In the genomic region with DNA sequence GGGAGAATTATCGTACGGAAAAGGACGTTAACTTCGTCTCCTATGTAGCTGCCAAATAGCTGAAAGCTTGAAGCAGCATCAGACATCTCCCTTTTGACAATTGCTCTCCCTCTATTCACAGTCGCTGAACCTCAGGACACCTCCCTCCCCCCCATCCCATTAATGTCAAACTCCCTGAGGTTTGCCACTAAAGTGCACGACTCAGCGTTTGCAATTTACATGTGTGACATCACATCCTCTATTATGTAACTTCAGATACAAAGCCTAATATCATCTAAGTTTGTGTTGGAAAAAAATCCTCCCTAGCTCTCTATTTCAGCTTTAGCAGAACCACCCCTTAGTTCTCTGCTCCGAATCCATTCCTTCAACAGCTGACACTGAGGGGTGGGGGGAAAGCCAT, we compare ENCODE assay signal across 12 cellular contexts. TPM values are rescaled to one million over a fixed set of nuclear protein-coding genes. Genes with fewer than 3 reads are reported as not detected.
DNase-seq lines count a peak whose midpoint lies in the region; ATAC-seq and TF ChIP-seq lines count a peak whose summit lies in the region.
"Had no signal": no experiment of that assay in that cellular context is flagged by ENCODE, and none has a peak within 500 bp of the region (broad histone marks: within the 10 kb centered on the region; RNA-seq: fewer than 3 reads in every experiment).

No MANE protein-coding gene starts in this region.

- H3K4me1 ChIP-seq in CD8-positive, alpha-beta T cell (ENCODE audit: insufficient read depth, low read length) = peaks cover 22% of the 10 kb centered on the region
- H3K4me1 ChIP-seq in mesenchymal stem cell (ENCODE audit: control insufficient read depth, insufficient read depth, low read depth, low read length) (peaks cover 12% of the 10 kb centered on the region), OCI-LY7 (ENCODE audit: insufficient read depth, low read length, poor library complexity, severe bottlenecking) (peaks cover 14% of the 10 kb centered on the region), GM23338 (ENCODE audit: insufficient read depth) (peaks cover 13% of the 10 kb centered on the region)
- H3K4me1 ChIP-seq: thyroid gland had no signal

- WGBS in mesenchymal stem cell = 44% methylated on average over 7 of the region's 8 CpGs

- no peak overlapping the region for H4K8ac ChIP-seq in mesenchymal stem cell (ENCODE audit: low read length)

- no peak overlapping the region for H2AK5ac ChIP-seq in mesenchymal stem cell (ENCODE audit: low read length, severe bottlenecking)

- DNase-seq in CD8-positive, alpha-beta T cell = peak in 3 of 7 experiments; percentile 17 to 63 (median 41)
- DNase-seq in mesenchymal stem cell = no peak
- DNase-seq in OCI-LY7 (ENCODE audit: low spot score) = no peak
- DNase-seq in DMS114 treated with DMSO at 0.1 percent for 48 hours (lab: John Stamatoyannopoulos, UW; ENCODE audit: unreplicated experiment) = no peak
- no peak for DNase-seq in GM23338 (ENCODE audit: low spot score)
- DNase-seq: activated CD8-positive, alpha-beta memory T cell treated with anti-CD3 and anti-CD28 coated beads, Interleukin-2, amount 50 U/mL, for 48 hours; mucosa of descending colon; NCI-H345; thyroid gland had no signal

- no peak for TF ChIP-seq CTCF in 22Rv1 (IDR thresholded peaks at IDR 0.05)
- TF ChIP-seq CTCF in CD8-positive, alpha-beta T cell (IDR thresholded peaks at IDR 0.05) = no peak
- no peak for TF ChIP-seq CTCF in brain (conservative IDR thresholded peaks at IDR 0.05)
- TF ChIP-seq CTCF in OCI-LY7 (conservative IDR thresholded peaks at IDR 0.05; ENCODE audit: low read length) = no peak
- TF ChIP-seq CTCF in GM23338 (conservative IDR thresholded peaks at IDR 0.05; ENCODE audit: low read depth in 2 of 2) = no peak

- H3K27ac Mint-ChIP-seq in CD8-positive, alpha-beta T cell = peak overlapping the region; percentile 76
- H3K27ac Mint-ChIP-seq in brain (no peak overlapping the region), GM23338 (no peak overlapping the region)

- H2AFZ ChIP-seq in mesenchymal stem cell (ENCODE audit: low read depth, low read length) (no peak overlapping the region), OCI-LY7 (ENCODE audit: low read length) (no peak overlapping the region), GM23338 (no peak overlapping the region)

- no peak for ATAC-seq in CD8-positive, alpha-beta T cell
- ATAC-seq in HG03354 (IDR thresholded peaks at IDR 0.05; ENCODE audit: poor library complexity, severe bottlenecking, unreplicated experiment) (no peak), GM23338 (no peak)
- ATAC-seq: mucosa of descending colon had no signal

- H3K27me3 Mint-ChIP-seq in CD8-positive, alpha-beta T cell (ENCODE audit: low read depth) = no peaks in the 10 kb centered on the region
- H3K27me3 Mint-ChIP-seq in brain (peaks cover 77% of the 10 kb centered on the region), GM23338 (ENCODE audit: insufficient read depth, low read depth, poor library complexity) (peaks cover 33% of the 10 kb centered on the region)

- H4K91ac ChIP-seq in mesenchymal stem cell (ENCODE audit: low read length) = no peak overlapping the region

- intact Hi-C loops in CD8-positive, alpha-beta T cell (cut with DNase I, micrococcal nuclease) = loop anchor here (5.0 to 10.0 kb wide), 3 partner anchors 765 to 1923 kb away; a partner anchor contains a TSS
- intact Hi-C loops in OCI-LY7 (cut with micrococcal nuclease; ENCODE audit: unreplicated experiment) = no loop called here

- no peaks in the 10 kb centered on the region for H3F3A ChIP-seq in GM23338 (replicated peaks; ENCODE audit: low read depth)

- no peak overlapping the region for H3K14ac ChIP-seq in mesenchymal stem cell (ENCODE audit: low read length in 2 of 2)

- no peaks in the 10 kb centered on the region for H3K27me3 ChIP-seq in CD8-positive, alpha-beta T cell (ENCODE audit: insufficient read depth, low read length)
- H3K27me3 ChIP-seq in mesenchymal stem cell (ENCODE audit: control insufficient read depth in 1 of 2, insufficient read depth in 1 of 2, low read length in 2 of 2) (peaks cover 0 to 5% of the 10 kb centered on the region in 2 experiments), GM23338 (ENCODE audit: insufficient read depth) (peaks cover 39% of the 10 kb centered on the region)
- H3K27me3 ChIP-seq: thyroid gland had no signal

- H4K20me1 ChIP-seq in OCI-LY7 (ENCODE audit: insufficient read depth, low read length) (no peaks in the 10 kb centered on the region), GM23338 (replicated peaks; ENCODE audit: insufficient read depth) (no peaks in the 10 kb centered on the region)

- peaks cover 27% of the 10 kb centered on the region for H3K4me1 Mint-ChIP-seq in CD8-positive, alpha-beta T cell (ENCODE audit: low read depth)
- H3K4me1 Mint-ChIP-seq in brain (peaks cover 13% of the 10 kb centered on the region), GM23338 (peaks cover 4% of the 10 kb centered on the region; the same call in 2 of the 3 replicates)

- H3K4me3 Mint-ChIP-seq in CD8-positive, alpha-beta T cell = peak overlapping the region; percentile 50
- H3K4me3 Mint-ChIP-seq in brain (peak overlapping the region in 4 of 5 experiments; percentile 9 to 75 (median 54)), GM23338 (no peak overlapping the region)

- no peaks in the 10 kb centered on the region for H3K36me3 ChIP-seq in CD8-positive, alpha-beta T cell (ENCODE audit: insufficient read depth, low read length)
- H3K36me3 ChIP-seq in mesenchymal stem cell (ENCODE audit: control insufficient read depth in 1 of 2, insufficient read depth in 2 of 2, low read depth in 1 of 2, low read length in 2 of 2) (peaks cover 0 to 2% of the 10 kb centered on the region in 2 experiments), OCI-LY7 (ENCODE audit: insufficient read depth, low read length) (no peaks in the 10 kb centered on the region), GM23338 (ENCODE audit: insufficient read depth) (no peaks in the 10 kb centered on the region)
- H3K36me3 ChIP-seq: thyroid gland had no signal

- peak overlapping the region; percentile 29; the same call in 1 of the 2 replicates for H3K27ac ChIP-seq in 22Rv1
- H3K27ac ChIP-seq in CD8-positive, alpha-beta T cell (ENCODE audit: low read depth, low read length) = peak overlapping the region; percentile 14
- no peak overlapping the region for H3K27ac ChIP-seq in mesenchymal stem cell (ENCODE audit: low read length, poor library complexity, severe bottlenecking)
- no peak overlapping the region for H3K27ac ChIP-seq in OCI-LY7 (ENCODE audit: low read depth, low read length, poor library complexity, severe bottlenecking)
- H3K27ac ChIP-seq in GM23338 (ENCODE audit: low read depth) = no peak overlapping the region

- no peak overlapping the region for H2BK12ac ChIP-seq in mesenchymal stem cell (ENCODE audit: low read length in 2 of 2)

- peaks cover 6% of the 10 kb centered on the region for H3K79me1 ChIP-seq in mesenchymal stem cell (replicated peaks; ENCODE audit: low read length, poor library complexity, severe bottlenecking)

- no peak overlapping the region for H3K18ac ChIP-seq in mesenchymal stem cell (ENCODE audit: low read depth in 1 of 2, low read length in 2 of 2)

- no peak overlapping the region for H3K4ac ChIP-seq in mesenchymal stem cell (ENCODE audit: low read depth in 1 of 2, low read length in 2 of 2)

- H3K4me2 ChIP-seq in mesenchymal stem cell (ENCODE audit: low read length, poor library complexity, severe bottlenecking) (no peak overlapping the region), OCI-LY7 (ENCODE audit: low read length) (no peak overlapping the region), GM23338 (no peak overlapping the region)

- no peak overlapping the region for H2BK15ac ChIP-seq in mesenchymal stem cell (ENCODE audit: low read depth, poor library complexity, severe bottlenecking)

- H3K23ac ChIP-seq in mesenchymal stem cell (ENCODE audit: low read length in 2 of 2) = no peak overlapping the region

- H3K79me2 ChIP-seq in OCI-LY7 (ENCODE audit: insufficient read depth, low read depth, low read length) (no peaks in the 10 kb centered on the region), GM23338 (replicated peaks; ENCODE audit: insufficient read depth) (no peaks in the 10 kb centered on the region)

- H3K9me2 ChIP-seq in OCI-LY7 (ENCODE audit: insufficient read depth, low read length) (no peaks in the 10 kb centered on the region), GM23338 (ENCODE audit: insufficient read depth) (no peaks in the 10 kb centered on the region)

- H3K9me3 ChIP-seq in CD8-positive, alpha-beta T cell (ENCODE audit: low read length) = no peaks in the 10 kb centered on the region
- H3K9me3 ChIP-seq in mesenchymal stem cell (ENCODE audit: control insufficient read depth, low read length) (no peaks in the 10 kb centered on the region), OCI-LY7 (ENCODE audit: low read length) (no peaks in the 10 kb centered on the region)
- H3K9me3 ChIP-seq: mucosa of descending colon, thyroid gland had no signal

- H3K9ac ChIP-seq in mesenchymal stem cell (ENCODE audit: low read length) = peak overlapping the region; percentile 63

- H3K4me3 ChIP-seq in CD8-positive, alpha-beta T cell (ENCODE audit: low read depth, low read length) = no peak overlapping the region
- H3K4me3 ChIP-seq in mesenchymal stem cell (ENCODE audit: insufficient read depth in 1 of 2, low read depth in 1 of 2, low read length in 2 of 2) (peak overlapping the region in 1 of 2 experiments; percentile 73), OCI-LY7 (ENCODE audit: low read depth, low read length, poor library complexity, severe bottlenecking) (no peak overlapping the region), GM23338 (no peak overlapping the region)
- H3K4me3 ChIP-seq: mucosa of descending colon, thyroid gland had no signal

- BruUV-seq in OCI-LY7 (replicated peaks; lab: Mats Ljungman, UMichigan) = no TSS peak

- no peaks in the 10 kb centered on the region for H3K9me3 Mint-ChIP-seq in CD8-positive, alpha-beta T cell
- H3K9me3 Mint-ChIP-seq in brain (no peaks in the 10 kb centered on the region), GM23338 (no peaks in the 10 kb centered on the region)

- POLR2A ChIA-PET in CD8-positive, alpha-beta T cell (lab: Charles Lee) = interaction anchor here (1.9 kb wide), 1 partner anchor 396 kb away, joined by 4 read pairs; no protein-coding TSS in a partner anchor
- POLR2A ChIA-PET in OCI-LY7 (lab: Charles Lee) = interaction anchor here (0.6 kb wide), 1 partner anchor 1974 kb away, joined by 3 read pairs; no protein-coding TSS in a partner anchor

- H2BK120ac ChIP-seq in mesenchymal stem cell (ENCODE audit: low read depth, low read length) = no peak overlapping the region

- peaks cover 13% of the 10 kb centered on the region for H3K36me3 Mint-ChIP-seq in CD8-positive, alpha-beta T cell
- H3K36me3 Mint-ChIP-seq in brain = no peaks in the 10 kb centered on the region
- no peaks in the 10 kb centered on the region for H3K36me3 Mint-ChIP-seq in GM23338 (ENCODE audit: low read depth)

- H2BK5ac ChIP-seq in mesenchymal stem cell (ENCODE audit: low read depth, low read length, poor library complexity, severe bottlenecking) = no peak overlapping the region

- CTCF ChIA-PET in CD8-positive, alpha-beta T cell (lab: Charles Lee) = interaction anchor here (1.4 to 1.6 kb wide), 3 partner anchors 391 to 739 kb away, joined by 4 to 6 read pairs (median 5); no protein-coding TSS in a partner anchor
- CTCF ChIA-PET in OCI-LY7 (lab: Charles Lee; ENCODE audit: unreplicated experiment) = no interaction called here

RNA-seq across cellular contexts. Expression of a gene that starts 5.5 kb away (rescaled TPM):
- 10 to 100 TPM; 29.6 to 32.4 TPM for total RNA-seq in CD8-positive, alpha-beta T cell
- 2.8 TPM for polyA plus RNA-seq in brain (ENCODE audit: insufficient read depth, low read depth, low replicate concordance)
- 0.22 TPM for polyA plus RNA-seq in mesenchymal stem cell (2013, experiment 1 of 2)
- polyA plus RNA-seq in mesenchymal stem cell (2013, experiment 2 of 2) = 0.05 TPM
- 2.7 and 5.2 TPM in 2 replicates for total RNA-seq in OCI-LY7 (2014; rRNA removed; shearing (Covaris generic))
- 2.0 and 2.4 TPM in 2 replicates for total RNA-seq in OCI-LY7 (2022)
- total RNA-seq in GM23338 (2014; rRNA removed; shearing (Covaris generic)) = 3.0 and 4.6 TPM in 2 replicates
- polyA plus RNA-seq in GM23338 (2016; fragmentation: Nextera tagmentation; extraction: Ambion mirVana) = 1.1 and 1.2 TPM in 2 replicates

Comparison
In these comparisons a context has a peak if more than half of its experiments do, and no peak if none do; other contexts are left out.
1. H3K27ac ChIP-seq: peak in 22Rv1 (single experiment) and CD8-positive, alpha-beta T cell (single experiment); none in mesenchymal stem cell (single experiment), OCI-LY7 (single experiment) and GM23338 (single experiment).